Comparison of ENCODE assay signal across 26 cellular contexts in the genomic region with DNA sequence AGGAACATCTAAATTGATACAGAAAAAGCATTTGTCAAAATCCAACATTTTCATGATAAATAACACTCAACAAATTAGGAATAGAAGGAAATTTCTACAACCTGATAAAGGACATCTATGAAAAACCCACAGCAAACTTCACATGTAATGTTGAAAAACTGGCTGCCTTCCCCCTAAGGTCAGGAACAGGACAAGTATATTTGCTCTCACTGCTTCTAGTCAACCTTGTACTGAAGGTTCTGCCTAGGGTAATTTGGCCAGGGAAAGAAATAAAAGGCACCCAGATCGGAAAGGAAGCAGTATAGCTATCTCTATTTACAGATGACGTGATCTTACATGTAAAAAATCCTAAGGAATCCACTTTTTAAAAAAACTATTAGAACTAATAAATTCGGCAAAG.
DNase-seq lines count a peak whose midpoint lies in the region; ATAC-seq, FAIRE-seq and TF ChIP-seq lines count a peak whose summit lies in the region.
"Had no signal": no experiment of that assay in that cellular context is flagged by ENCODE, and none has a peak within 500 bp of the region (broad histone marks: within the 10 kb centered on the region; RNA-seq: fewer than 3 reads in every experiment).

No MANE protein-coding gene starts in this region.

- H3K4me3 ChIP-seq in astrocyte (ENCODE audit: insufficient read depth, low read depth, low read length) (no peak overlapping the region), K562 (no peak overlapping the region)
- H3K4me3 ChIP-seq: BLaER1 had no signal

- DNase-seq in astrocyte (ENCODE audit: low read depth) (no peak), K562 (ENCODE audit: extremely low read depth in 1 of 4, low spot score in 3 of 4) (no peak), left lobe of liver (ENCODE audit: low spot score) (no peak), NOMO-1 (lab: John Stamatoyannopoulos, UW; ENCODE audit: unreplicated experiment in 2 of 2) (no peak), GDM1 (lab: John Stamatoyannopoulos, UW) (no peak)
- DNase-seq: 8988T; ACHN; BE2C; C1 segment of cervical spinal cord; CD4-positive, alpha-beta memory T cell; CD4-positive, CD25-positive, alpha-beta regulatory T cell; CD8-positive, alpha-beta memory T cell; COR-L47; DMS 273 treated with DMSO at 0.1 percent for 48 hours; DMS153; DMS53; DMS79; DND-41; EL; GF-D8 had no signal

- no peaks in the 10 kb centered on the region for H3K27me3 Mint-ChIP-seq in astrocyte (ENCODE audit: low read depth, unreplicated experiment)
- H3K27me3 Mint-ChIP-seq: CD4-positive, alpha-beta memory T cell; CD4-positive, CD25-positive, alpha-beta regulatory T cell had no signal

- TF ChIP-seq CTCF in astrocyte (IDR thresholded peaks at IDR 0.05; ENCODE audit: insufficient read depth, low read depth, low read length) (no peak), K562 (IDR thresholded peaks at IDR 0.05 in 2 of 3, conservative IDR thresholded peaks at IDR 0.05 in 1 of 3; ENCODE audit: insufficient read depth in 2 of 3, low read depth in 1 of 3, low read length in 3 of 3) (no peak)

- H3K9ac ChIP-seq in astrocyte (ENCODE audit: low read length): no peak overlapping the region
- H3K9ac ChIP-seq in K562 (ENCODE audit: insufficient read depth in 1 of 2, low read depth in 2 of 2, low read length in 2 of 2): no peak overlapping the region
- H3K9ac ChIP-seq: BLaER1 had no signal

- no peak for ATAC-seq in K562
- peak; percentile 78 for ATAC-seq in left lobe of liver
- ATAC-seq in GM18505 (IDR thresholded peaks at IDR 0.05; ENCODE audit: unreplicated experiment): no peak

- BruUV-seq in K562 (replicated peaks; lab: Mats Ljungman, UMichigan): no TSS peak

- no peak overlapping the region for H3K27ac Mint-ChIP-seq in astrocyte (ENCODE audit: unreplicated experiment)
- H3K27ac Mint-ChIP-seq: CD4-positive, alpha-beta memory T cell had no signal

- no peak for TF ChIP-seq POLR2A in K562 (conservative IDR thresholded peaks at IDR 0.05)
- TF ChIP-seq POLR2A in GM18505 (IDR thresholded peaks at IDR 0.05; ENCODE audit: borderline replicate concordance, extremely low read depth, insufficient read depth, insufficient read length): no peak

- no peaks in the 10 kb centered on the region for H3K9me1 ChIP-seq in K562 (ENCODE audit: control insufficient read depth, insufficient read depth, low read length)

- no peaks in the 10 kb centered on the region for H3K36me3 Mint-ChIP-seq in astrocyte (ENCODE audit: low read depth, unreplicated experiment)
- H3K36me3 Mint-ChIP-seq: CD14-positive monocyte; CD4-positive, alpha-beta memory T cell; CD4-positive, CD25-positive, alpha-beta regulatory T cell; CD8-positive, alpha-beta memory T cell had no signal

- H3K27ac ChIP-seq in astrocyte (ENCODE audit: low read depth, low read length) (no peak overlapping the region), K562 (ENCODE audit: extremely low read depth, low read depth, low read length) (no peak overlapping the region)
- H3K27ac ChIP-seq: BLaER1 had no signal

- H3K9me3 Mint-ChIP-seq in astrocyte (ENCODE audit: unreplicated experiment): no peaks in the 10 kb centered on the region
- H3K9me3 Mint-ChIP-seq: CD8-positive, alpha-beta memory T cell had no signal

- H4K20me1 ChIP-seq in astrocyte (ENCODE audit: insufficient read depth, low read length): no peaks in the 10 kb centered on the region
- no peaks in the 10 kb centered on the region for H4K20me1 ChIP-seq in K562 (replicated peaks; ENCODE audit: control insufficient read depth, insufficient read depth, low read length)
- H4K20me1 ChIP-seq: BLaER1 had no signal

- FAIRE-seq in astrocyte (lab: Jason Lieb, UNC): peak; percentile 78
- FAIRE-seq in K562 (lab: Jason Lieb, UNC): peak; percentile 23
- FAIRE-seq: A204.1, GM12891, GM18507 had no signal

- no peaks in the 10 kb centered on the region for H3K36me3 ChIP-seq in astrocyte (ENCODE audit: insufficient read depth, low read length)
- H3K36me3 ChIP-seq in K562 (ENCODE audit: control insufficient read depth, insufficient read depth, low read length): no peaks in the 10 kb centered on the region
- H3K36me3 ChIP-seq: BE2C, BLaER1 had no signal

- POLR2A ChIA-PET in K562 (lab: Yijun Ruan, JAX): no interaction called here

- intact Hi-C loops in K562 (cut with micrococcal nuclease): no loop called here

- no peak for TF ChIP-seq EP300 in K562 (IDR thresholded peaks at IDR 0.05; ENCODE audit: low read length)

- H3K27me3 ChIP-seq in astrocyte (ENCODE audit: insufficient read depth, low read length): no peaks in the 10 kb centered on the region
- H3K27me3 ChIP-seq in K562 (ENCODE audit: control insufficient read depth in 2 of 2, insufficient read depth in 2 of 2, low read length in 2 of 2): no peaks in the 10 kb centered on the region
- H3K27me3 ChIP-seq: BE2C, BLaER1 had no signal

- H2AFZ ChIP-seq in astrocyte (ENCODE audit: low read depth, low read length) (no peak overlapping the region), K562 (ENCODE audit: low read depth, low read length) (peak overlapping the region; percentile 67; the same call in 1 of the 2 replicates)

- no peak for TF ChIP-seq RAD21 in K562 (CRISPR knock-in tag; conservative IDR thresholded peaks at IDR 0.05 in 1 of 2, IDR thresholded peaks at IDR 0.05 in 1 of 2)

- 40% methylated on average over 3 of the region's 3 CpGs for WGBS in K562 (ENCODE audit: insufficient coverage, low coverage, missing lambda C conversion rate)

- CTCF ChIA-PET in K562 (lab: Yijun Ruan, JAX; ENCODE audit: low intra/inter-chr PET ratio): no interaction called here

- H3K4me3 Mint-ChIP-seq in astrocyte (ENCODE audit: unreplicated experiment): no peak overlapping the region
- H3K4me3 Mint-ChIP-seq: CD14-positive monocyte; CD4-positive, CD25-positive, alpha-beta regulatory T cell; CD8-positive, alpha-beta memory T cell had no signal

- no peaks in the 10 kb centered on the region for H3K4me1 ChIP-seq in astrocyte (ENCODE audit: insufficient read depth, low read length)
- H3K4me1 ChIP-seq in K562 (replicated peaks in 1 of 2; ENCODE audit: control insufficient read depth in 2 of 2, insufficient read depth in 2 of 2, low read length in 2 of 2): peaks cover 0 to 8% of the 10 kb centered on the region in 2 experiments; a peak in 3 of 5 replicates
- H3K4me1 ChIP-seq: BE2C, BLaER1 had no signal

- in situ Hi-C loops in K562 (cut with MboI): no loop called here

- H3K4me1 Mint-ChIP-seq in astrocyte (ENCODE audit: low read depth, unreplicated experiment): no peaks in the 10 kb centered on the region
- H3K4me1 Mint-ChIP-seq: CD4-positive, alpha-beta memory T cell; CD8-positive, alpha-beta memory T cell had no signal

- no peaks in the 10 kb centered on the region for H3K9me3 ChIP-seq in astrocyte (ENCODE audit: insufficient read depth, low read depth, low read length)
- no peaks in the 10 kb centered on the region for H3K9me3 ChIP-seq in K562 (replicated peaks; ENCODE audit: control insufficient read depth, insufficient read depth, low read depth, low read length)
- H3K9me3 ChIP-seq: BE2C had no signal

- H3K79me2 ChIP-seq in astrocyte (ENCODE audit: insufficient read depth, low read length) (no peaks in the 10 kb centered on the region), K562 (ENCODE audit: control insufficient read depth, insufficient read depth, low read length) (no peaks in the 10 kb centered on the region)

- H3K4me2 ChIP-seq in astrocyte (ENCODE audit: low read length) (no peak overlapping the region), K562 (ENCODE audit: insufficient read depth, low read length) (no peak overlapping the region)
- H3K4me2 ChIP-seq: BLaER1 had no signal

TF ChIP-seq in K562, 482 proteins besides CTCF, POLR2A, EP300 and RAD21 (continues in another document):
- no peak for TF ChIP-seq MYBL2 (IDR thresholded peaks at IDR 0.05; ENCODE audit: low read depth)
- no peak for TF ChIP-seq MYBL2 (CRISPR knock-in tag; IDR thresholded peaks at IDR 0.05; ENCODE audit: borderline replicate concordance)
- TF ChIP-seq, protein P1, sequence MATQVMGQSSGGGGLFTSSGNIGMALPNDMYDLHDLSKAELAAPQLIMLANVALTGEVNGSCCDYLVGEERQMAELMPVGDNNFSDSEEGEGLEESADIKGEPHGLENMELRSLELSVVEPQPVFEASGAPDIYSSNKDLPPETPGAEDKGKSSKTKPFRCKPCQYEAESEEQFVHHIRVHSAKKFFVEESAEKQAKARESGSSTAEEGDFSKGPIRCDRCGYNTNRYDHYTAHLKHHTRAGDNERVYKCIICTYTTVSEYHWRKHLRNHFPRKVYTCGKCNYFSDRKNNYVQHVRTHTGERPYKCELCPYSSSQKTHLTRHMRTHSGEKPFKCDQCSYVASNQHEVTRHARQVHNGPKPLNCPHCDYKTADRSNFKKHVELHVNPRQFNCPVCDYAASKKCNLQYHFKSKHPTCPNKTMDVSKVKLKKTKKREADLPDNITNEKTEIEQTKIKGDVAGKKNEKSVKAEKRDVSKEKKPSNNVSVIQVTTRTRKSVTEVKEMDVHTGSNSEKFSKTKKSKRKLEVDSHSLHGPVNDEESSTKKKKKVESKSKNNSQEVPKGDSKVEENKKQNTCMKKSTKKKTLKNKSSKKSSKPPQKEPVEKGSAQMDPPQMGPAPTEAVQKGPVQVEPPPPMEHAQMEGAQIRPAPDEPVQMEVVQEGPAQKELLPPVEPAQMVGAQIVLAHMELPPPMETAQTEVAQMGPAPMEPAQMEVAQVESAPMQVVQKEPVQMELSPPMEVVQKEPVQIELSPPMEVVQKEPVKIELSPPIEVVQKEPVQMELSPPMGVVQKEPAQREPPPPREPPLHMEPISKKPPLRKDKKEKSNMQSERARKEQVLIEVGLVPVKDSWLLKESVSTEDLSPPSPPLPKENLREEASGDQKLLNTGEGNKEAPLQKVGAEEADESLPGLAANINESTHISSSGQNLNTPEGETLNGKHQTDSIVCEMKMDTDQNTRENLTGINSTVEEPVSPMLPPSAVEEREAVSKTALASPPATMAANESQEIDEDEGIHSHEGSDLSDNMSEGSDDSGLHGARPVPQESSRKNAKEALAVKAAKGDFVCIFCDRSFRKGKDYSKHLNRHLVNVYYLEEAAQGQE (CRISPR knock-in tag; IDR thresholded peaks at IDR 0.05; ENCODE audit: low read depth): no peak
- no peak for TF ChIP-seq MTF1 (CRISPR knock-in tag; IDR thresholded peaks at IDR 0.05; ENCODE audit: borderline replicate concordance)
- no peak for TF ChIP-seq HLTF (IDR thresholded peaks at IDR 0.05)
- TF ChIP-seq SREBF1 (IDR thresholded peaks at IDR 0.05; ENCODE audit: borderline replicate concordance, low read depth, low read length): no peak
- TF ChIP-seq, protein P2, sequence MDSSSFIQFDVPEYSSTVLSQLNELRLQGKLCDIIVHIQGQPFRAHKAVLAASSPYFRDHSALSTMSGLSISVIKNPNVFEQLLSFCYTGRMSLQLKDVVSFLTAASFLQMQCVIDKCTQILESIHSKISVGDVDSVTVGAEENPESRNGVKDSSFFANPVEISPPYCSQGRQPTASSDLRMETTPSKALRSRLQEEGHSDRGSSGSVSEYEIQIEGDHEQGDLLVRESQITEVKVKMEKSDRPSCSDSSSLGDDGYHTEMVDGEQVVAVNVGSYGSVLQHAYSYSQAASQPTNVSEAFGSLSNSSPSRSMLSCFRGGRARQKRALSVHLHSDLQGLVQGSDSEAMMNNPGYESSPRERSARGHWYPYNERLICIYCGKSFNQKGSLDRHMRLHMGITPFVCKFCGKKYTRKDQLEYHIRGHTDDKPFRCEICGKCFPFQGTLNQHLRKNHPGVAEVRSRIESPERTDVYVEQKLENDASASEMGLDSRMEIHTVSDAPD (CRISPR knock-in tag; IDR thresholded peaks at IDR 0.05): no peak
- no peak for TF ChIP-seq MCM3 (IDR thresholded peaks at IDR 0.05)
